In the genomic region with DNA sequence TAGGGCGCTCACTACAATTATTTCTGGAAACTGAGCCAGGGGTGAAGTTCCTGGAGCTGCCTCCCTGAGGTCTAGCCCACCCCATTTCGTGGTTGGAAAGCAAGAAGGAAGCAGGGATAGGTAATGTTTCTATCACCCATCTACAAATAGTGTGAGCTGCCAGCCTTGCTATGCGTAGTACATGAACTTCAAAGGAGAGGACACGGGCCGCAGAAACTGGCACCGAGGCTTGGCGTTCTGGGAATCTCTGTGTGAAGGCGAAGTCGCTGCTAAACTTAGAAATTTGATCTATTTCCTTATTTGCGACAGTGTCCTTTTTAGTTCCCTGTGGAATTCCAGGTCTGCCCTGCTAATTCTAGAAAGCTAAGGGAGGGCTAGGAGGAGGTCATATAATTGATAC, we compare ENCODE assay signal across 23 cellular contexts. TPM values are rescaled to one million over a fixed set of nuclear protein-coding genes. Genes with fewer than 3 reads are reported as not detected.
DNase-seq lines count a peak whose midpoint lies in the region; ATAC-seq, FAIRE-seq and TF ChIP-seq lines count a peak whose summit lies in the region.
"Had no signal": no experiment of that assay in that cellular context is flagged by ENCODE, and none has a peak within 500 bp of the region (broad histone marks: within the 10 kb centered on the region; RNA-seq: fewer than 3 reads in every experiment).

No MANE protein-coding gene starts in this region.

- TF ChIP-seq CTCF in right atrium auricular region (IDR thresholded peaks at IDR 0.05): no peak
- no peak for TF ChIP-seq CTCF in astrocyte (IDR thresholded peaks at IDR 0.05; ENCODE audit: insufficient read depth, low read depth, low read length)
- TF ChIP-seq CTCF in nephron (IDR thresholded peaks at IDR 0.05; ENCODE audit: unreplicated experiment in 3 of 3): no peak
- no peak for TF ChIP-seq CTCF in upper lobe of right lung (IDR thresholded peaks at IDR 0.05)

- no peak for FAIRE-seq in astrocyte (lab: Jason Lieb, UNC)
- FAIRE-seq: A204.1, HepG2 had no signal

- H3K27ac ChIP-seq in right atrium auricular region (no peak overlapping the region), astrocyte (ENCODE audit: low read depth, low read length) (no peak overlapping the region), upper lobe of right lung (peak overlapping the region; percentile 6)
- H3K27ac ChIP-seq: spleen, thoracic aorta had no signal

- peaks cover 0 to 13% of the 10 kb centered on the region in 2 donors for H3K4me1 ChIP-seq in right atrium auricular region
- no peaks in the 10 kb centered on the region for H3K4me1 ChIP-seq in astrocyte (ENCODE audit: insufficient read depth, low read length)
- H3K4me1 ChIP-seq in upper lobe of right lung: peaks cover 8% of the 10 kb centered on the region
- H3K4me1 ChIP-seq: BE2C had no signal

- DNase-seq in Right ventricle myocardium superior: no peak
- DNase-seq in right atrium auricular region (ENCODE audit: low spot score): no peak
- no peak for DNase-seq in astrocyte (ENCODE audit: low read depth)
- no peak for DNase-seq in upper lobe of right lung
- no peak for DNase-seq in AG08395 (ENCODE audit: low spot score)
- DNase-seq in Ammon's horn (ENCODE audit: low spot score): no peak
- DNase-seq: activated B cell treated with CpG ODN at 0.5 μM for 24 hours; activated CD4-positive, alpha-beta memory T cell treated with anti-CD3 and anti-CD28 coated beads, Interleukin-2, amount 10 ng/mL, durations not matched to agents 7 days and 5 days; activated T-cell treated with anti-CD3 and anti-CD28 coated beads for 4 hours; BE2C; glutamatergic neuron; kidney glomerular epithelial cell; NCI-H2107; NCI-H524; spleen; stimulated activated CD4-positive, alpha-beta T cell treated with anti-CD3 and anti-CD28 coated beads, Interleukin-4, amount 100 ng/mL, for 1 hour; T-helper 9 cell had no signal

- H3K36me3 ChIP-seq in right atrium auricular region (no peaks in the 10 kb centered on the region), astrocyte (ENCODE audit: insufficient read depth, low read length) (no peaks in the 10 kb centered on the region), upper lobe of right lung (no peaks in the 10 kb centered on the region)
- H3K36me3 ChIP-seq: BE2C, breast epithelium, spleen, thoracic aorta had no signal

- peaks cover 14% of the 10 kb centered on the region for H3K4me1 Mint-ChIP-seq in astrocyte (ENCODE audit: low read depth, unreplicated experiment)
- peaks cover 37% of the 10 kb centered on the region for H3K4me1 Mint-ChIP-seq in nephron
- H3K4me1 Mint-ChIP-seq: activated B cell treated with CpG ODN at 0.5 μM for 24 hours had no signal

- no peaks in the 10 kb centered on the region for H4K20me1 ChIP-seq in astrocyte (ENCODE audit: insufficient read depth, low read length)

- H3K9me3 Mint-ChIP-seq in astrocyte (ENCODE audit: unreplicated experiment) (peaks cover 1% of the 10 kb centered on the region), nephron (no peaks in the 10 kb centered on the region)
- H3K9me3 Mint-ChIP-seq: activated B cell treated with CpG ODN at 0.5 μM for 24 hours; activated CD4-positive, alpha-beta memory T cell treated with anti-CD3 and anti-CD28 coated beads, Interleukin-2, amount 10 ng/mL, durations not matched to agents 7 days and 5 days had no signal

- no peak overlapping the region for H3K9ac ChIP-seq in astrocyte (ENCODE audit: low read length)

- no peaks in the 10 kb centered on the region for H3K79me2 ChIP-seq in astrocyte (ENCODE audit: insufficient read depth, low read length)

- intact Hi-C loops in Right ventricle myocardium superior (cut with DNase I) (no loop called here), upper lobe of right lung (cut with DNase I) (no loop called here)

- H3K9me3 ChIP-seq in right atrium auricular region (no peaks in the 10 kb centered on the region), astrocyte (ENCODE audit: insufficient read depth, low read depth, low read length) (no peaks in the 10 kb centered on the region), upper lobe of right lung (no peaks in the 10 kb centered on the region)
- H3K9me3 ChIP-seq: BE2C, breast epithelium, spleen, thoracic aorta had no signal

- H3K27ac Mint-ChIP-seq in astrocyte (ENCODE audit: unreplicated experiment): peak overlapping the region; percentile 1
- peak overlapping the region in 2 of 3 experiments; percentile 67 to 72 for H3K27ac Mint-ChIP-seq in nephron
- H3K27ac Mint-ChIP-seq: activated B cell treated with CpG ODN at 0.5 μM for 24 hours; activated CD4-positive, alpha-beta memory T cell treated with anti-CD3 and anti-CD28 coated beads, Interleukin-2, amount 10 ng/mL, durations not matched to agents 7 days and 5 days had no signal

- H3K36me3 Mint-ChIP-seq in astrocyte (ENCODE audit: low read depth, unreplicated experiment): no peaks in the 10 kb centered on the region
- H3K36me3 Mint-ChIP-seq in nephron (ENCODE audit: low read depth): no peaks in the 10 kb centered on the region

- H3K4me3 ChIP-seq in right atrium auricular region: no peak overlapping the region
- no peak overlapping the region for H3K4me3 ChIP-seq in astrocyte (ENCODE audit: insufficient read depth, low read depth, low read length)
- no peak overlapping the region for H3K4me3 ChIP-seq in upper lobe of right lung
- H3K4me3 ChIP-seq: spleen, thoracic aorta had no signal

- H2AFZ ChIP-seq in astrocyte (ENCODE audit: low read depth, low read length): no peak overlapping the region

- peaks cover 4% of the 10 kb centered on the region for H3K27me3 Mint-ChIP-seq in astrocyte (ENCODE audit: low read depth, unreplicated experiment)
- H3K27me3 Mint-ChIP-seq in nephron (ENCODE audit: low read depth): peaks cover 7% of the 10 kb centered on the region
- H3K27me3 Mint-ChIP-seq: activated CD4-positive, alpha-beta memory T cell treated with anti-CD3 and anti-CD28 coated beads, Interleukin-2, amount 10 ng/mL, durations not matched to agents 7 days and 5 days had no signal

- H3K27me3 ChIP-seq in right atrium auricular region (no peaks in the 10 kb centered on the region), astrocyte (ENCODE audit: insufficient read depth, low read length) (peaks cover 7% of the 10 kb centered on the region), upper lobe of right lung (no peaks in the 10 kb centered on the region)
- H3K27me3 ChIP-seq: BE2C, breast epithelium had no signal

- no peak overlapping the region for H3K4me2 ChIP-seq in astrocyte (ENCODE audit: low read length)

- H3K4me3 Mint-ChIP-seq in astrocyte (ENCODE audit: unreplicated experiment) (no peak overlapping the region), nephron (no peak overlapping the region)
- H3K4me3 Mint-ChIP-seq: activated B cell treated with CpG ODN at 0.5 μM for 24 hours; activated CD4-positive, alpha-beta memory T cell treated with anti-CD3 and anti-CD28 coated beads, Interleukin-2, amount 10 ng/mL, durations not matched to agents 7 days and 5 days had no signal

- ATAC-seq in Right ventricle myocardium superior (ENCODE audit: poor library complexity) (peak; percentile 48), upper lobe of right lung (peak; percentile 4), GM21528 (IDR thresholded peaks at IDR 0.05; ENCODE audit: low FRiP score, unreplicated experiment) (no peak)
- ATAC-seq: HepG2 had no signal

RNA-seq across cellular contexts. Expression of a gene that starts 49.6 kb away (rescaled TPM):
- 56.9 TPM for total RNA-seq in Right ventricle myocardium superior
- total RNA-seq in right atrium auricular region: 10 to 100 TPM; 27.3 to 39.3 TPM
- total RNA-seq in astrocyte: 41.5 and 54.5 TPM in 2 replicates
- 28.7 TPM for total RNA-seq in upper lobe of right lung
